1 cellular context compared by ENCODE assay signal in genomic region chr19:2230029-2230531, GRCh38.
TF ChIP-seq lines count a peak whose summit lies in the region.

No MANE protein-coding gene starts in this region.

TF ChIP-seq in HCT116, 20 proteins besides CTCF, POLR2A, EP300 and RAD21:
- no peak for TF ChIP-seq EZH2phosphoT487 (IDR thresholded peaks at IDR 0.05; ENCODE audit: borderline replicate concordance)
- TF ChIP-seq ZNF274 (IDR thresholded peaks at IDR 0.05; ENCODE audit: low read depth, low read length) = no peak
- no peak for TF ChIP-seq YY1 (IDR thresholded peaks at IDR 0.05; ENCODE audit: extremely low read depth, insufficient replicate concordance, low read depth, low read length)
- no peak for TF ChIP-seq ZFX (IDR thresholded peaks at IDR 0.05)
- TF ChIP-seq, protein P1, sequence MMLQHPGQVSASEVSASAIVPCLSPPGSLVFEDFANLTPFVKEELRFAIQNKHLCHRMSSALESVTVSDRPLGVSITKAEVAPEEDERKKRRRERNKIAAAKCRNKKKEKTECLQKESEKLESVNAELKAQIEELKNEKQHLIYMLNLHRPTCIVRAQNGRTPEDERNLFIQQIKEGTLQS (IDR thresholded peaks at IDR 0.05) = no peak
- no peak for TF ChIP-seq CBX3 (IDR thresholded peaks at IDR 0.05; ENCODE audit: low read depth)
- TF ChIP-seq REST (IDR thresholded peaks at IDR 0.05; ENCODE audit: low read depth) = no peak
- no peak for TF ChIP-seq SRF (IDR thresholded peaks at IDR 0.05; ENCODE audit: low read depth)
- no peak for TF ChIP-seq ELF1 (IDR thresholded peaks at IDR 0.05; ENCODE audit: borderline replicate concordance, low read depth)
- TF ChIP-seq MAX (IDR thresholded peaks at IDR 0.05) = no peak
- TF ChIP-seq EZH2 (IDR thresholded peaks at IDR 0.05) = no peak
- TF ChIP-seq TCF7L2 (IDR thresholded peaks at IDR 0.05; ENCODE audit: borderline replicate concordance, extremely low read depth, insufficient read depth, insufficient read length) = no peak
- TF ChIP-seq FOSL1 (IDR thresholded peaks at IDR 0.05; ENCODE audit: low read depth) = no peak
- TF ChIP-seq ZBTB33 (IDR thresholded peaks at IDR 0.05; ENCODE audit: extremely low read depth, insufficient replicate concordance, low read length) = no peak
- no peak for TF ChIP-seq JUND (IDR thresholded peaks at IDR 0.05)
- TF ChIP-seq EGR1 (IDR thresholded peaks at IDR 0.05; ENCODE audit: low read depth) = no peak
- no peak for TF ChIP-seq POLR2AphosphoS5 (IDR thresholded peaks at IDR 0.05; ENCODE audit: low read depth, low read length)
- no peak for TF ChIP-seq SIN3A (IDR thresholded peaks at IDR 0.05; ENCODE audit: low read depth)
- no peak for TF ChIP-seq CEBPB (IDR thresholded peaks at IDR 0.05; ENCODE audit: low read depth)
- no peak for TF ChIP-seq SP1 (IDR thresholded peaks at IDR 0.05; ENCODE audit: low read depth)
TF ChIP-seq in HCT116: peak in this region for 0.
